26 cellular contexts compared by ENCODE assay signal in the genomic region with DNA sequence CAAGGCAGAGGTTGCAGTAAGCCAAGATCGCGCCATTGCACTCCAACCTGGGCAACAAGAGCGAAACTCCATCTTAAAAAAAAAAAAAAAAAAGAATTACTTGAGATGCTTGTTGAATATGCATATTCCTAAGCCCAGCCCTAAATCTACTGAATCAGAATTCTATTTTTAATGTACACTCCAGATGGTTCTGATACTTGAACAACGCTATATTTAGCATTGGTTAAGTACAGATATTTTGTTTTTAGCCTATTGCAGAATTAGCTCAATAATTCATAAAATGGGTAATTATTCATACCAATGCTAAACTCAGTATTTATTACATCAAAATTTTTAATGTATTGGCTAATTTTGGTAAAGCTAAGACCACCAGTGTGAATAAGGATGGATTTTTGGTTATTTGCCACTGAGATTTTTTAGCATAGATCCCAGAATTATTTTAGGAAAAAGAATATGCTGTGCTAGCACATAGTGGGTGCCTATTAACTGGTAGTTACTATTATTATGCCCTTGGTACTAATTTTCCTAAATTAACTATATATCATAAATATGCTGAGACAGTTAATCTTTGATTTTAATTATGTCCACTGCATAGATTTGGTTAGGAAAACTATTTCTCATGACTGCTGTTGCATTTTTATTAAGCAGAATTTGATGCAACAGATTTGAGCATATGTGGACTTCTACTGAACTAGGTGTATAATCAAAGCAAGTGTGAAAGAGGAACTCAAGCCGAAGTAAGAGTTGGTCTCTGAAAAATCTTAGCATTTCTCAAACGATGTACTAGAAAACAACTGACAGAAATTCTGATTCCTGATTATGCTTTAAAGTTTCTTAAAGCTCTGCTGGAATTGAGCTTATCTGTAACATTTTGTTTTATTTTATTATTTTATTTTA.
"Had no signal": no experiment of that assay in that cellular context is flagged by ENCODE, and none has a peak within 500 bp of the region (broad histone marks: within the 10 kb centered on the region; RNA-seq: fewer than 3 reads in every experiment).

No MANE protein-coding gene starts in this region.

- H3K27me3 ChIP-seq: brain microvascular endothelial cell, SJSA1 had no signal

- H3K4me3 ChIP-seq: PC-9, SJSA1 had no signal

- DNase-seq: activated CD4-positive, CD25-positive, alpha-beta regulatory T cell; activated CD8-positive, alpha-beta memory T cell treated with anti-CD3 and anti-CD28 coated beads, Interleukin-2, amount 50 U/mL, for 4 hours; activated CD8-positive, alpha-beta T cell treated with anti-CD3 and anti-CD28 coated beads for 36 hours; activated gamma-delta T cell treated with Interleukin-2 at 50 U/mL for 16 hours; activated naive CD4-positive, alpha-beta T cell treated with anti-CD3 and anti-CD28 coated beads, Interleukin-2, amount 10 ng/mL, durations not matched to agents 7 days and 5 days; activated naive CD8-positive, alpha-beta T cell treated with anti-CD3 and anti-CD28 coated beads for 36 hours; activated T-cell treated with anti-CD3 and anti-CD28 coated beads, Interleukin-2, amount 50 U/mL, for 72 hours; brain microvascular endothelial cell; cerebellar nuclear complex; Kasumi-1; KBM-7; MV-4-11; NCI-H1092 treated with DMSO at 0.1 percent for 48 hours; NCI-H1417 treated with DMSO at 0.1 percent for 48 hours; NCI-H1694; NCI-H2029 treated with DMSO at 0.1 percent for 48 hours; NCI-H345; NCI-H510A treated with DMSO at 0.1 percent for 48 hours; NCI-H69; PC-9; RPMI8226; SHP77; SW 1271 had no signal

- H2AFZ ChIP-seq: PC-9 had no signal

- H3K27ac ChIP-seq: brain microvascular endothelial cell, PC-9, SJSA1, VCaP had no signal

- H3K9me3 ChIP-seq: SJSA1 had no signal

- H3K36me3 ChIP-seq: brain microvascular endothelial cell, SJSA1 had no signal

- H3K4me2 ChIP-seq: PC-9 had no signal

- ATAC-seq: activated CD8-positive, alpha-beta T cell treated with anti-CD3 and anti-CD28 coated beads for 36 hours; activated T-cell treated with anti-CD3 and anti-CD28 coated beads, Interleukin-2, amount 50 U/mL, for 72 hours; SK-N-SH treated with all-trans-retinoic acid at 6 μM for 48 hours had no signal
